ENCODE assay signal across 2 cellular contexts in genomic region chr3:23659840-23660430, GRCh38.
TF ChIP-seq lines count a peak whose summit lies in the region.

No MANE protein-coding gene starts in this region.

TF ChIP-seq in GM23338, 12 proteins besides CTCF, POLR2A, EP300 and RAD21 (continued from another document):
- TF ChIP-seq REST (IDR thresholded peaks at IDR 0.05; ENCODE audit: unreplicated experiment), result no peak

TF ChIP-seq in K562, 482 proteins besides CTCF, POLR2A, EP300 and RAD21 (continued from another document):
- TF ChIP-seq C11orf30 (IDR thresholded peaks at IDR 0.05; ENCODE audit: low read depth) (peak; percentile 44), HNRNPUL1 (IDR thresholded peaks at IDR 0.05; ENCODE audit: low read length) (no peak), GTF2F1 (IDR thresholded peaks at IDR 0.05; ENCODE audit: low read depth, low read length) (no peak), MCM2 (IDR thresholded peaks at IDR 0.05; ENCODE audit: low read depth) (no peak), DACH1 (IDR thresholded peaks at IDR 0.05; ENCODE audit: partially characterized antibody) (no peak), HBP1 (CRISPR knock-in tag; IDR thresholded peaks at IDR 0.05) (no peak), FOXK1 (CRISPR knock-in tag; IDR thresholded peaks at IDR 0.05; ENCODE audit: borderline replicate concordance) (no peak), ZFP30 (CRISPR knock-in tag; IDR thresholded peaks at IDR 0.05; ENCODE audit: borderline replicate concordance) (no peak)
